In the genomic region with DNA sequence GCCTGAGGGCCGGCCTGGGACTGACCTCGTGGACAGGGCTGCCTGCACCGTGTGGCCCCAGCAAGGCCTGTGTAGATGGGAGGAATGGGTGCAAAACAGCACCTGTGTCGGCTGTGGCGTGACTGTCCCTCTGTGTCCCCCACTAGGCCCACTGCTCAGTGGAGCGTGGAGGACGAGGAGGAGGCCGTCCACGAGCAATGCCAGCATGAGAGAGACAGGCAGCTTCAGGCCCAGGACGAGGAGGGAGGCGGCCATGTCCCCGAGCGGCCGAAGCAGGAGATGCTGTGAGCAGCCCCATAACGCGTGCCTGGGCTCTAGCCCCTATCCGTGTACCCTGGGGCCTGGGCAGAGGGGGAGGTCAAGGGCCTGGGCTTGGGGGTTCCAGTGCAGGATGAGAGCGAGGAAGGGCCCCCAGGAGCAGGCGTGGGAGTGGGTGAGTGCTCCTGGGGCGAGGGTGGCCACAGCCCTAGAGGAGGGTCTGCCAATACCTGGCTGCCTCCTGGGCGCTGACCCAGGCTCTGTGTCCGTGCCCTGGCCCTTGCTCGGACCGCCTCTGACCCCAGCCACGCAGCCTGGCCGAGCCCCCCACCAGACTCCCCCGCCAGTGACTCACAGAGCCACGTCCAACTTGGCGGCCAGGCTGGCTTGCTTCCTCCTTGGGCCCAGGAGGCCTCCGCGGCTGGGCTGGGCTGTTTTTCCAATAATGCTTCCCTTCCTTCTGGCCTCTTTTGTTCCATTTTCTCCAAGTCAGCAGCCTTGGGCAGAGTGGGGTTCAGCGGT, we compare ENCODE assay signal across 10 cellular contexts. TPM values are rescaled to one million over a fixed set of nuclear protein-coding genes. Genes with fewer than 3 reads are reported as not detected.
A peak's percentile ranks its signal among the peaks of the same experiment; 100 is the strongest.
DNase-seq lines count a peak whose midpoint lies in the region; ATAC-seq and TF ChIP-seq lines count a peak whose summit lies in the region.
"Had no signal": no experiment of that assay in that cellular context is flagged by ENCODE, and none has a peak within 500 bp of the region (broad histone marks: within the 10 kb centered on the region; RNA-seq: fewer than 3 reads in every experiment).

No MANE protein-coding gene starts in this region.

- peaks cover 0 to 16% of the 10 kb centered on the region in 2 donors for H3K27me3 ChIP-seq in left lung
- no peaks in the 10 kb centered on the region for H3K27me3 ChIP-seq in thymus (ENCODE audit: control insufficient read depth, insufficient read depth)

- no peak overlapping the region for H3K4me3 ChIP-seq in left lung
- no peak overlapping the region for H3K4me3 ChIP-seq in thymus (ENCODE audit: low read length)

- intact Hi-C loops in left lung (cut with DNase I), result no loop called here

- H3K4me1 ChIP-seq in left lung (peaks cover 3 to 43% of the 10 kb centered on the region in 2 donors), thymus (ENCODE audit: control insufficient read depth, insufficient read depth, low read length) (no peaks in the 10 kb centered on the region)

- peak; percentile 26 for DNase-seq in activated CD4-positive, CD25-positive, alpha-beta regulatory T cell treated with anti-CD3 and anti-CD28 coated beads, Interleukin-2, amount 50 U/mL, for 72 hours
- DNase-seq in activated CD4-positive, CD25-positive, alpha-beta regulatory T cell (lab: John Stamatoyannopoulos, UW), result no peak
- DNase-seq in left lung (peak; percentile 53 to 82), NCI-H526 (lab: John Stamatoyannopoulos, UW) (no peak)
- DNase-seq: caudate nucleus, NCI-H1417 had no signal

- H3K36me3 ChIP-seq in left lung, result peaks cover 0 to 27% of the 10 kb centered on the region in 2 donors
- H3K36me3 ChIP-seq in thymus (ENCODE audit: control insufficient read depth, insufficient read depth), result peaks cover 14% of the 10 kb centered on the region

- ATAC-seq in left lung, result peak; percentile 16
- ATAC-seq in GM21737 (IDR thresholded peaks at IDR 0.05; ENCODE audit: unreplicated experiment), result no peak

- WGBS in thymus, result 95% methylated on average over 32 of the region's 32 CpGs

- TF ChIP-seq CTCF in left lung (IDR thresholded peaks at IDR 0.05), result no peak

- no peaks in the 10 kb centered on the region for H3K9me3 ChIP-seq in left lung
- H3K9me3 ChIP-seq in thymus (ENCODE audit: control insufficient read depth), result no peaks in the 10 kb centered on the region

- H3K27ac ChIP-seq in left lung (peak overlapping the region; percentile 37 to 44), thymus (ENCODE audit: low read depth) (peak overlapping the region; percentile 25)

RNA-seq across cellular contexts. Expression of a gene that starts 11.6 kb away (rescaled TPM):
- total RNA-seq in left lung, result not detected
- polyA plus RNA-seq in thymus, result 0.18 TPM
- total RNA-seq: mononuclear cell, subcutaneous adipose tissue had no signal

RNA-seq across cellular contexts. Expression of a gene that starts 27.2 kb away (rescaled TPM):
- total RNA-seq in left lung, result 10 to 100 TPM; 29.8 to 76.6 TPM
- 138 TPM for polyA plus RNA-seq in thymus

RNA-seq across cellular contexts. Expression of a gene that starts 39.4 kb away (rescaled TPM):
- total RNA-seq in left lung, result 1 to 10 TPM; 2.0 to 3.0 TPM
- 44.9 TPM for polyA plus RNA-seq in thymus

RNA-seq across cellular contexts. Expression of a gene that starts 41.4 kb away (rescaled TPM):
- total RNA-seq in left lung, result 1 to 10 TPM; 3.4 to 8.5 TPM
- 13.4 TPM for polyA plus RNA-seq in thymus

RNA-seq across cellular contexts. Expression of a gene that starts 45.3 kb away (rescaled TPM):
- total RNA-seq in left lung, result 1 to 10 TPM; 6.0 to 8.8 TPM
- 9.8 TPM for polyA plus RNA-seq in thymus
- total RNA-seq: mononuclear cell, subcutaneous adipose tissue had no signal

Comparison
In these comparisons a context has a peak if more than half of its experiments do, and no peak if none do; other contexts are left out.
1. DNase-seq: peak in activated CD4-positive, CD25-positive, alpha-beta regulatory T cell treated with anti-CD3 and anti-CD28 coated beads, Interleukin-2, amount 50 U/mL, for 72 hours (single experiment) and left lung (2 of 2); none in activated CD4-positive, CD25-positive, alpha-beta regulatory T cell (0 of 4) and NCI-H526 (0 of 2).